1 cellular context compared by ENCODE assay signal in the genomic region with DNA sequence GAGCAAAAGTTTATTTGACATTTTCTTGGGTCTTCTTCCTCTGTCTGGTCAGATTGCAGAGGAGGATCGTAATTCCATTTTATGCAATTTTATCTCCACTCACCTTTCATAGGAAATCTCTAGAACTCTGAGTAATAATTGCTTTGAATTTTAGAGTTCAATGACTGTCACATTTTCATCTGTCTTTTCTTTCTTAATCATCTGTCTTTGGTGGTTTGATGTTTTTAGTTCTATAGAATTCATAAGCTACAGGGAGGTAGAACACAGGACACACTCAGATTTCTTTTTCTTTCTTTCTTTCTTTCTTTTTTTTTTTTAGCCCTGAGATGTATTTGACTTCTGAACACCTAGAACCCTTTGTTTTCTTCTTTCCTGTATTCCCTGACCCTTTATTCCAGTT.
TF ChIP-seq lines count a peak whose summit lies in the region.

No MANE protein-coding gene starts in this region.

TF ChIP-seq in GM23338, 12 proteins besides CTCF, POLR2A, EP300 and RAD21 (continued from another document):
- TF ChIP-seq EZH2 (IDR thresholded peaks at IDR 0.05; ENCODE audit: low read depth, unreplicated experiment) (no peak), ZNF114 (CRISPR knock-in tag; IDR thresholded peaks at IDR 0.05) (no peak), JUNB (IDR thresholded peaks at IDR 0.05; ENCODE audit: unreplicated experiment) (no peak), NANOG (IDR thresholded peaks at IDR 0.05; ENCODE audit: borderline replicate concordance) (no peak)
- TF ChIP-seq, protein P1, sequence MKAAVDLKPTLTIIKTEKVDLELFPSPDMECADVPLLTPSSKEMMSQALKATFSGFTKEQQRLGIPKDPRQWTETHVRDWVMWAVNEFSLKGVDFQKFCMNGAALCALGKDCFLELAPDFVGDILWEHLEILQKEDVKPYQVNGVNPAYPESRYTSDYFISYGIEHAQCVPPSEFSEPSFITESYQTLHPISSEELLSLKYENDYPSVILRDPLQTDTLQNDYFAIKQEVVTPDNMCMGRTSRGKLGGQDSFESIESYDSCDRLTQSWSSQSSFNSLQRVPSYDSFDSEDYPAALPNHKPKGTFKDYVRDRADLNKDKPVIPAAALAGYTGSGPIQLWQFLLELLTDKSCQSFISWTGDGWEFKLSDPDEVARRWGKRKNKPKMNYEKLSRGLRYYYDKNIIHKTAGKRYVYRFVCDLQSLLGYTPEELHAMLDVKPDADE (IDR thresholded peaks at IDR 0.05), result no peak
- TF ChIP-seq, protein P2, sequence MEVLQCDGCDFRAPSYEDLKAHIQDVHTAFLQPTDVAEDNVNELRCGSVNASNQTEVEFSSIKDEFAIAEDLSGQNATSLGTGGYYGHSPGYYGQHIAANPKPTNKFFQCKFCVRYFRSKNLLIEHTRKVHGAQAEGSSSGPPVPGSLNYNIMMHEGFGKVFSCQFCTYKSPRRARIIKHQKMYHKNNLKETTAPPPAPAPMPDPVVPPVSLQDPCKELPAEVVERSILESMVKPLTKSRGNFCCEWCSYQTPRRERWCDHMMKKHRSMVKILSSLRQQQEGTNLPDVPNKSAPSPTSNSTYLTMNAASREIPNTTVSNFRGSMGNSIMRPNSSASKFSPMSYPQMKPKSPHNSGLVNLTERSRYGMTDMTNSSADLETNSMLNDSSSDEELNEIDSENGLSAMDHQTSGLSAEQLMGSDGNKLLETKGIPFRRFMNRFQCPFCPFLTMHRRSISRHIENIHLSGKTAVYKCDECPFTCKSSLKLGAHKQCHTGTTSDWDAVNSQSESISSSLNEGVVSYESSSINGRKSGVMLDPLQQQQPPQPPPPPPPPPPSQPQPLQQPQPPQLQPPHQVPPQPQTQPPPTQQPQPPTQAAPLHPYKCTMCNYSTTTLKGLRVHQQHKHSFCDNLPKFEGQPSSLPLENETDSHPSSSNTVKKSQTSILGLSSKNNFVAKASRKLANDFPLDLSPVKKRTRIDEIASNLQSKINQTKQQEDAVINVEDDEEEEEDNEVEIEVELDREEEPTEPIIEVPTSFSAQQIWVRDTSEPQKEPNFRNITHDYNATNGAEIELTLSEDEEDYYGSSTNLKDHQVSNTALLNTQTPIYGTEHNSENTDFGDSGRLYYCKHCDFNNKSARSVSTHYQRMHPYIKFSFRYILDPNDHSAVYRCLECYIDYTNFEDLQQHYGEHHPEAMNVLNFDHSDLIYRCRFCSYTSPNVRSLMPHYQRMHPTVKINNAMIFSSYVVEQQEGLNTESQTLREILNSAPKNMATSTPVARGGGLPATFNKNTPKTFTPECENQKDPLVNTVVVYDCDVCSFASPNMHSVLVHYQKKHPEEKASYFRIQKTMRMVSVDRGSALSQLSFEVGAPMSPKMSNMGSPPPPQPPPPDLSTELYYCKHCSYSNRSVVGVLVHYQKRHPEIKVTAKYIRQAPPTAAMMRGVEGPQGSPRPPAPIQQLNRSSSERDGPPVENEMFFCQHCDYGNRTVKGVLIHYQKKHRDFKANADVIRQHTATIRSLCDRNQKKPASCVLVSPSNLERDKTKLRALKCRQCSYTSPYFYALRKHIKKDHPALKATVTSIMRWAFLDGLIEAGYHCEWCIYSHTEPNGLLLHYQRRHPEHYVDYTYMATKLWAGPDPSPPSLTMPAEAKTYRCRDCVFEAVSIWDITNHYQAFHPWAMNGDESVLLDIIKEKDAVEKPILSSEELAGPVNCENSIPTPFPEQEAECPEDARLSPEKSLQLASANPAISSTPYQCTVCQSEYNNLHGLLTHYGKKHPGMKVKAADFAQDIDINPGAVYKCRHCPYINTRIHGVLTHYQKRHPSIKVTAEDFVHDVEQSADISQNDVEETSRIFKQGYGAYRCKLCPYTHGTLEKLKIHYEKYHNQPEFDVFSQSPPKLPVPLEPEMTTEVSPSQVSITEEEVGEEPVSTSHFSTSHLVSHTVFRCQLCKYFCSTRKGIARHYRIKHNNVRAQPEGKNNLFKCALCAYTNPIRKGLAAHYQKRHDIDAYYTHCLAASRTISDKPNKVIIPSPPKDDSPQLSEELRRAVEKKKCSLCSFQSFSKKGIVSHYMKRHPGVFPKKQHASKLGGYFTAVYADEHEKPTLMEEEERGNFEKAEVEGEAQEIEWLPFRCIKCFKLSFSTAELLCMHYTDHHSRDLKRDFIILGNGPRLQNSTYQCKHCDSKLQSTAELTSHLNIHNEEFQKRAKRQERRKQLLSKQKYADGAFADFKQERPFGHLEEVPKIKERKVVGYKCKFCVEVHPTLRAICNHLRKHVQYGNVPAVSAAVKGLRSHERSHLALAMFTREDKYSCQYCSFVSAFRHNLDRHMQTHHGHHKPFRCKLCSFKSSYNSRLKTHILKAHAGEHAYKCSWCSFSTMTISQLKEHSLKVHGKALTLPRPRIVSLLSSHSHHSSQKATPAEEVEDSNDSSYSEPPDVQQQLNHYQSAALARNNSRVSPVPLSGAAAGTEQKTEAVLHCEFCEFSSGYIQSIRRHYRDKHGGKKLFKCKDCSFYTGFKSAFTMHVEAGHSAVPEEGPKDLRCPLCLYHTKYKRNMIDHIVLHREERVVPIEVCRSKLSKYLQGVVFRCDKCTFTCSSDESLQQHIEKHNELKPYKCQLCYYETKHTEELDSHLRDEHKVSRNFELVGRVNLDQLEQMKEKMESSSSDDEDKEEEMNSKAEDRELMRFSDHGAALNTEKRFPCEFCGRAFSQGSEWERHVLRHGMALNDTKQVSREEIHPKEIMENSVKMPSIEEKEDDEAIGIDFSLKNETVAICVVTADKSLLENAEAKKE (CRISPR knock-in tag; IDR thresholded peaks at IDR 0.05), result no peak
